1 cellular context compared by ENCODE assay signal in the genomic region with DNA sequence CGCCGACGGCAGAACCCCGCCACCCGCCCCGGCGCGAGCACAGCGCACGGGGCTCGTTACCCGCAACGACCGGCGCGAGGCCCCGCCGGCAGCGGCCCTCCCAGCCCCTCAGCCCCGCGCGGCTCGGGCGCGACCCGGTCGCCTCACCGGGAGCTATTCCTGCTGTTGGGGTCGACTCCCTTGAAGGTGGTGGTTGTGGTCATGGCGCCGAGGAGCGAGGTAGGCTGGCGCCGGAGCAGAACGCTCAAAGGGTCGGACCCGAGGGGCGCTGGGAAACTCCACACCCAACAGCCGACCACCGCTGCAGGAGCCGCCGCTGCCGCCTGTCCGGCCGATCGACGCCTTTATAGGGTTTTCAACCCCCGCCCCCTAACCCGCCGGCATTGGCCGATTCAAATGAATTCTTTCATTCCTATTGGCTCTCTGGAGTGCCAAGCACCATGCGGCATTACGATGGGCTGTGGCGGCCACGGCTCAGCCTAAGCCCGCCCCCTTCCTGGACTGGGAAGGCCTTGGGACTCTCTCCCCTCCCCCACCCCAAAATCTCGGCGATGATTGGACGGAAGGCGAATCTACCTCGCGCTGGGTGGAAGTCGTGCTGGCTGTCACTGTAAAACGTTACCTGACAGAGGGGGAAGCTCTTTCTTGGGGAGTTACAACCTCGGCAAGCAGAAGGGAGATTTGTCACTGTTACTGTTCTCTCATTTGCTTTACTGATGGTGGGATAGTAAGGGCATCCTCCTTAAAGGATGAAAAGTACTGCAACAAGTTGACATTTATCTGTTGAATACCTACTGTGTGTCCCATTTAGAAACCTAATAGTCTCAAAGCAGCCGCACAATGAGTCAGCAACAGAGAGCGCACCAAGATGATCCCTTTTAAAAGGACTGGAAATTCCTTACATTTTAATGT.
TF ChIP-seq lines count a peak whose summit lies in the region.

A gene with protein sequence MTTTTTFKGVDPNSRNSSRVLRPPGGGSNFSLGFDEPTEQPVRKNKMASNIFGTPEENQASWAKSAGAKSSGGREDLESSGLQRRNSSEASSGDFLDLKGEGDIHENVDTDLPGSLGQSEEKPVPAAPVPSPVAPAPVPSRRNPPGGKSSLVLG (minus strand): TSS at position 318 of the 912 bp plus-strand sequence. CDS start 115 bp downstream, at position 203.

TF ChIP-seq in GM12878, 131 proteins besides CTCF, POLR2A, EP300 and RAD21 (continued from another document and continues in another):
- TF ChIP-seq, protein P1, sequence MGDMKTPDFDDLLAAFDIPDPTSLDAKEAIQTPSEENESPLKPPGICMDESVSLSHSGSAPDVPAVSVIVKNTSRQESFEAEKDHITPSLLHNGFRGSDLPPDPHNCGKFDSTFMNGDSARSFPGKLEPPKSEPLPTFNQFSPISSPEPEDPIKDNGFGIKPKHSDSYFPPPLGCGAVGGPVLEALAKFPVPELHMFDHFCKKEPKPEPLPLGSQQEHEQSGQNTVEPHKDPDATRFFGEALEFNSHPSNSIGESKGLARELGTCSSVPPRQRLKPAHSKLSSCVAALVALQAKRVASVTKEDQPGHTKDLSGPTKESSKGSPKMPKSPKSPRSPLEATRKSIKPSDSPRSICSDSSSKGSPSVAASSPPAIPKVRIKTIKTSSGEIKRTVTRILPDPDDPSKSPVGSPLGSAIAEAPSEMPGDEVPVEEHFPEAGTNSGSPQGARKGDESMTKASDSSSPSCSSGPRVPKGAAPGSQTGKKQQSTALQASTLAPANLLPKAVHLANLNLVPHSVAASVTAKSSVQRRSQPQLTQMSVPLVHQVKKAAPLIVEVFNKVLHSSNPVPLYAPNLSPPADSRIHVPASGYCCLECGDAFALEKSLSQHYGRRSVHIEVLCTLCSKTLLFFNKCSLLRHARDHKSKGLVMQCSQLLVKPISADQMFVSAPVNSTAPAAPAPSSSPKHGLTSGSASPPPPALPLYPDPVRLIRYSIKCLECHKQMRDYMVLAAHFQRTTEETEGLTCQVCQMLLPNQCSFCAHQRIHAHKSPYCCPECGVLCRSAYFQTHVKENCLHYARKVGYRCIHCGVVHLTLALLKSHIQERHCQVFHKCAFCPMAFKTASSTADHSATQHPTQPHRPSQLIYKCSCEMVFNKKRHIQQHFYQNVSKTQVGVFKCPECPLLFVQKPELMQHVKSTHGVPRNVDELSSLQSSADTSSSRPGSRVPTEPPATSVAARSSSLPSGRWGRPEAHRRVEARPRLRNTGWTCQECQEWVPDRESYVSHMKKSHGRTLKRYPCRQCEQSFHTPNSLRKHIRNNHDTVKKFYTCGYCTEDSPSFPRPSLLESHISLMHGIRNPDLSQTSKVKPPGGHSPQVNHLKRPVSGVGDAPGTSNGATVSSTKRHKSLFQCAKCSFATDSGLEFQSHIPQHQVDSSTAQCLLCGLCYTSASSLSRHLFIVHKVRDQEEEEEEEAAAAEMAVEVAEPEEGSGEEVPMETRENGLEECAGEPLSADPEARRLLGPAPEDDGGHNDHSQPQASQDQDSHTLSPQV (IDR thresholded peaks at IDR 0.05) = no peak
- peak; percentile 97 for TF ChIP-seq LARP7 (IDR thresholded peaks at IDR 0.05)
- TF ChIP-seq, protein P2, sequence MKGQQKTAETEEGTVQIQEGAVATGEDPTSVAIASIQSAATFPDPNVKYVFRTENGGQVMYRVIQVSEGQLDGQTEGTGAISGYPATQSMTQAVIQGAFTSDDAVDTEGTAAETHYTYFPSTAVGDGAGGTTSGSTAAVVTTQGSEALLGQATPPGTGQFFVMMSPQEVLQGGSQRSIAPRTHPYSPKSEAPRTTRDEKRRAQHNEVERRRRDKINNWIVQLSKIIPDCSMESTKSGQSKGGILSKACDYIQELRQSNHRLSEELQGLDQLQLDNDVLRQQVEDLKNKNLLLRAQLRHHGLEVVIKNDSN (IDR thresholded peaks at IDR 0.05; ENCODE audit: borderline replicate concordance, extremely low read length, insufficient read depth, low read depth, low read length) = no peak
- TF ChIP-seq BACH1 (IDR thresholded peaks at IDR 0.05; ENCODE audit: borderline replicate concordance) = peak; percentile 93
- TF ChIP-seq ZNF217 (IDR thresholded peaks at IDR 0.05) = no peak
- peak; percentile 83; the same call in 1 of the 2 replicates for TF ChIP-seq ZNF207 (IDR thresholded peaks at IDR 0.05; ENCODE audit: borderline replicate concordance)
- peak; percentile 59; the same call in 1 of the 2 replicates for TF ChIP-seq PAX5 (IDR thresholded peaks at IDR 0.05; ENCODE audit: borderline replicate concordance, low read depth, low read length)
- TF ChIP-seq ASH2L (IDR thresholded peaks at IDR 0.05; ENCODE audit: borderline replicate concordance, low read depth) = peak; percentile 6; the same call in 1 of the 2 replicates
- TF ChIP-seq WRNIP1 (IDR thresholded peaks at IDR 0.05; ENCODE audit: borderline replicate concordance, low read depth, low read length) = 0 out of 2 replicates have a peak, but pooled peaks have one; percentile 19
- TF ChIP-seq, protein P3, sequence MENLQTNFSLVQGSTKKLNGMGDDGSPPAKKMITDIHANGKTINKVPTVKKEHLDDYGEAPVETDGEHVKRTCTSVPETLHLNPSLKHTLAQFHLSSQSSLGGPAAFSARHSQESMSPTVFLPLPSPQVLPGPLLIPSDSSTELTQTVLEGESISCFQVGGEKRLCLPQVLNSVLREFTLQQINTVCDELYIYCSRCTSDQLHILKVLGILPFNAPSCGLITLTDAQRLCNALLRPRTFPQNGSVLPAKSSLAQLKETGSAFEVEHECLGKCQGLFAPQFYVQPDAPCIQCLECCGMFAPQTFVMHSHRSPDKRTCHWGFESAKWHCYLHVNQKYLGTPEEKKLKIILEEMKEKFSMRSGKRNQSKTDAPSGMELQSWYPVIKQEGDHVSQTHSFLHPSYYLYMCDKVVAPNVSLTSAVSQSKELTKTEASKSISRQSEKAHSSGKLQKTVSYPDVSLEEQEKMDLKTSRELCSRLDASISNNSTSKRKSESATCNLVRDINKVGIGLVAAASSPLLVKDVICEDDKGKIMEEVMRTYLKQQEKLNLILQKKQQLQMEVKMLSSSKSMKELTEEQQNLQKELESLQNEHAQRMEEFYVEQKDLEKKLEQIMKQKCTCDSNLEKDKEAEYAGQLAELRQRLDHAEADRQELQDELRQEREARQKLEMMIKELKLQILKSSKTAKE (IDR thresholded peaks at IDR 0.05; ENCODE audit: low read depth, poor library complexity, severe bottlenecking) = peak; percentile 75
- peak; percentile 90 for TF ChIP-seq SIN3A (IDR thresholded peaks at IDR 0.05; ENCODE audit: low read depth, low read length)
- TF ChIP-seq CREM (IDR thresholded peaks at IDR 0.05; ENCODE audit: low read depth) = peak; percentile 32; the same call in 1 of the 2 replicates
- no peak; the same call in 1 of the 2 replicates for TF ChIP-seq SMC3 (IDR thresholded peaks at IDR 0.05; ENCODE audit: borderline replicate concordance, low read length)
- no peak for TF ChIP-seq TARDBP (IDR thresholded peaks at IDR 0.05; ENCODE audit: borderline replicate concordance)
- TF ChIP-seq, protein P4, sequence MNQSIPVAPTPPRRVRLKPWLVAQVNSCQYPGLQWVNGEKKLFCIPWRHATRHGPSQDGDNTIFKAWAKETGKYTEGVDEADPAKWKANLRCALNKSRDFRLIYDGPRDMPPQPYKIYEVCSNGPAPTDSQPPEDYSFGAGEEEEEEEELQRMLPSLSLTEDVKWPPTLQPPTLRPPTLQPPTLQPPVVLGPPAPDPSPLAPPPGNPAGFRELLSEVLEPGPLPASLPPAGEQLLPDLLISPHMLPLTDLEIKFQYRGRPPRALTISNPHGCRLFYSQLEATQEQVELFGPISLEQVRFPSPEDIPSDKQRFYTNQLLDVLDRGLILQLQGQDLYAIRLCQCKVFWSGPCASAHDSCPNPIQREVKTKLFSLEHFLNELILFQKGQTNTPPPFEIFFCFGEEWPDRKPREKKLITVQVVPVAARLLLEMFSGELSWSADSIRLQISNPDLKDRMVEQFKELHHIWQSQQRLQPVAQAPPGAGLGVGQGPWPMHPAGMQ (IDR thresholded peaks at IDR 0.05; ENCODE audit: borderline replicate concordance) = no peak
- TF ChIP-seq, protein P5, sequence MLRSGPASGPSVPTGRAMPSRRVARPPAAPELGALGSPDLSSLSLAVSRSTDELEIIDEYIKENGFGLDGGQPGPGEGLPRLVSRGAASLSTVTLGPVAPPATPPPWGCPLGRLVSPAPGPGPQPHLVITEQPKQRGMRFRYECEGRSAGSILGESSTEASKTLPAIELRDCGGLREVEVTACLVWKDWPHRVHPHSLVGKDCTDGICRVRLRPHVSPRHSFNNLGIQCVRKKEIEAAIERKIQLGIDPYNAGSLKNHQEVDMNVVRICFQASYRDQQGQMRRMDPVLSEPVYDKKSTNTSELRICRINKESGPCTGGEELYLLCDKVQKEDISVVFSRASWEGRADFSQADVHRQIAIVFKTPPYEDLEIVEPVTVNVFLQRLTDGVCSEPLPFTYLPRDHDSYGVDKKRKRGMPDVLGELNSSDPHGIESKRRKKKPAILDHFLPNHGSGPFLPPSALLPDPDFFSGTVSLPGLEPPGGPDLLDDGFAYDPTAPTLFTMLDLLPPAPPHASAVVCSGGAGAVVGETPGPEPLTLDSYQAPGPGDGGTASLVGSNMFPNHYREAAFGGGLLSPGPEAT (IDR thresholded peaks at IDR 0.05; ENCODE audit: low read depth) = no peak
- TF ChIP-seq, protein P6, sequence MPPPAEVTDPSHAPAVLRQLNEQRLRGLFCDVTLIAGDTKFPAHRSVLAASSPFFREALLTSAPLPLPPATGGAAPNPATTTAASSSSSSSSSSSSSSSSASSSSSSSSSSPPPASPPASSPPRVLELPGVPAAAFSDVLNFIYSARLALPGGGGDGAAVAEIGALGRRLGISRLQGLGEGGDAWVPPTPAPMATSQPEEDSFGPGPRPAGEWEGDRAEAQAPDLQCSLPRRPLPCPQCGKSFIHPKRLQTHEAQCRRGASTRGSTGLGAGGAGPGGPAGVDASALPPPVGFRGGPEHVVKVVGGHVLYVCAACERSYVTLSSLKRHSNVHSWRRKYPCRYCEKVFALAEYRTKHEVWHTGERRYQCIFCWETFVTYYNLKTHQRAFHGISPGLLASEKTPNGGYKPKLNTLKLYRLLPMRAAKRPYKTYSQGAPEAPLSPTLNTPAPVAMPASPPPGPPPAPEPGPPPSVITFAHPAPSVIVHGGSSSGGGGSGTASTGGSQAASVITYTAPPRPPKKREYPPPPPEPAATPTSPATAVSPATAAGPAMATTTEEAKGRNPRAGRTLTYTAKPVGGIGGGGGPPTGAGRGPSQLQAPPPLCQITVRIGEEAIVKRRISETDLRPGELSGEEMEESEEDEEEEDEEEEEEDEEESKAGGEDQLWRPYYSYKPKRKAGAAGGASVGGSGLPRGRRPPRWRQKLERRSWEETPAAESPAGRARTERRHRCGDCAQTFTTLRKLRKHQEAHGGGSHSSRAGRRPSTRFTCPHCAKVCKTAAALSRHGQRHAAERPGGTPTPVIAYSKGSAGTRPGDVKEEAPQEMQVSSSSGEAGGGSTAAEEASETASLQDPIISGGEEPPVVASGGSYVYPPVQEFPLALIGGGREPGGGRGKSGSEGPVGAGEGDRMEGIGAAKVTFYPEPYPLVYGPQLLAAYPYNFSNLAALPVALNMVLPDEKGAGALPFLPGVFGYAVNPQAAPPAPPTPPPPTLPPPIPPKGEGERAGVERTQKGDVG (CRISPR knock-in tag; IDR thresholded peaks at IDR 0.05) = no peak
- TF ChIP-seq ZNF384 (IDR thresholded peaks at IDR 0.05; ENCODE audit: borderline replicate concordance, low read depth, low read length) = no peak
- no peak for TF ChIP-seq RBBP5 (conservative IDR thresholded peaks at IDR 0.05)
- TF ChIP-seq, protein P7, sequence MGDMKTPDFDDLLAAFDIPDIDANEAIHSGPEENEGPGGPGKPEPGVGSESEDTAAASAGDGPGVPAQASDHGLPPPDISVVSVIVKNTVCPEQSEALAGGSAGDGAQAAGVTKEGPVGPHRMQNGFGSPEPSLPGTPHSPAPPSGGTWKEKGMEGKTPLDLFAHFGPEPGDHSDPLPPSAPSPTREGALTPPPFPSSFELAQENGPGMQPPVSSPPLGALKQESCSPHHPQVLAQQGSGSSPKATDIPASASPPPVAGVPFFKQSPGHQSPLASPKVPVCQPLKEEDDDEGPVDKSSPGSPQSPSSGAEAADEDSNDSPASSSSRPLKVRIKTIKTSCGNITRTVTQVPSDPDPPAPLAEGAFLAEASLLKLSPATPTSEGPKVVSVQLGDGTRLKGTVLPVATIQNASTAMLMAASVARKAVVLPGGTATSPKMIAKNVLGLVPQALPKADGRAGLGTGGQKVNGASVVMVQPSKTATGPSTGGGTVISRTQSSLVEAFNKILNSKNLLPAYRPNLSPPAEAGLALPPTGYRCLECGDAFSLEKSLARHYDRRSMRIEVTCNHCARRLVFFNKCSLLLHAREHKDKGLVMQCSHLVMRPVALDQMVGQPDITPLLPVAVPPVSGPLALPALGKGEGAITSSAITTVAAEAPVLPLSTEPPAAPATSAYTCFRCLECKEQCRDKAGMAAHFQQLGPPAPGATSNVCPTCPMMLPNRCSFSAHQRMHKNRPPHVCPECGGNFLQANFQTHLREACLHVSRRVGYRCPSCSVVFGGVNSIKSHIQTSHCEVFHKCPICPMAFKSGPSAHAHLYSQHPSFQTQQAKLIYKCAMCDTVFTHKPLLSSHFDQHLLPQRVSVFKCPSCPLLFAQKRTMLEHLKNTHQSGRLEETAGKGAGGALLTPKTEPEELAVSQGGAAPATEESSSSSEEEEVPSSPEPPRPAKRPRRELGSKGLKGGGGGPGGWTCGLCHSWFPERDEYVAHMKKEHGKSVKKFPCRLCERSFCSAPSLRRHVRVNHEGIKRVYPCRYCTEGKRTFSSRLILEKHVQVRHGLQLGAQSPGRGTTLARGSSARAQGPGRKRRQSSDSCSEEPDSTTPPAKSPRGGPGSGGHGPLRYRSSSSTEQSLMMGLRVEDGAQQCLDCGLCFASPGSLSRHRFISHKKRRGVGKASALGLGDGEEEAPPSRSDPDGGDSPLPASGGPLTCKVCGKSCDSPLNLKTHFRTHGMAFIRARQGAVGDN (IDR thresholded peaks at IDR 0.05) = peak; percentile 84
- peak; percentile 97 for TF ChIP-seq DPF2 (IDR thresholded peaks at IDR 0.05)
- peak; percentile 28; the same call in 1 of the 2 replicates for TF ChIP-seq HCFC1 (IDR thresholded peaks at IDR 0.05; ENCODE audit: low read length)
- TF ChIP-seq, protein P8, sequence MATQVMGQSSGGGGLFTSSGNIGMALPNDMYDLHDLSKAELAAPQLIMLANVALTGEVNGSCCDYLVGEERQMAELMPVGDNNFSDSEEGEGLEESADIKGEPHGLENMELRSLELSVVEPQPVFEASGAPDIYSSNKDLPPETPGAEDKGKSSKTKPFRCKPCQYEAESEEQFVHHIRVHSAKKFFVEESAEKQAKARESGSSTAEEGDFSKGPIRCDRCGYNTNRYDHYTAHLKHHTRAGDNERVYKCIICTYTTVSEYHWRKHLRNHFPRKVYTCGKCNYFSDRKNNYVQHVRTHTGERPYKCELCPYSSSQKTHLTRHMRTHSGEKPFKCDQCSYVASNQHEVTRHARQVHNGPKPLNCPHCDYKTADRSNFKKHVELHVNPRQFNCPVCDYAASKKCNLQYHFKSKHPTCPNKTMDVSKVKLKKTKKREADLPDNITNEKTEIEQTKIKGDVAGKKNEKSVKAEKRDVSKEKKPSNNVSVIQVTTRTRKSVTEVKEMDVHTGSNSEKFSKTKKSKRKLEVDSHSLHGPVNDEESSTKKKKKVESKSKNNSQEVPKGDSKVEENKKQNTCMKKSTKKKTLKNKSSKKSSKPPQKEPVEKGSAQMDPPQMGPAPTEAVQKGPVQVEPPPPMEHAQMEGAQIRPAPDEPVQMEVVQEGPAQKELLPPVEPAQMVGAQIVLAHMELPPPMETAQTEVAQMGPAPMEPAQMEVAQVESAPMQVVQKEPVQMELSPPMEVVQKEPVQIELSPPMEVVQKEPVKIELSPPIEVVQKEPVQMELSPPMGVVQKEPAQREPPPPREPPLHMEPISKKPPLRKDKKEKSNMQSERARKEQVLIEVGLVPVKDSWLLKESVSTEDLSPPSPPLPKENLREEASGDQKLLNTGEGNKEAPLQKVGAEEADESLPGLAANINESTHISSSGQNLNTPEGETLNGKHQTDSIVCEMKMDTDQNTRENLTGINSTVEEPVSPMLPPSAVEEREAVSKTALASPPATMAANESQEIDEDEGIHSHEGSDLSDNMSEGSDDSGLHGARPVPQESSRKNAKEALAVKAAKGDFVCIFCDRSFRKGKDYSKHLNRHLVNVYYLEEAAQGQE (IDR thresholded peaks at IDR 0.05; ENCODE audit: low read depth, low read length) = no peak
- TF ChIP-seq MEF2B (IDR thresholded peaks at IDR 0.05; ENCODE audit: partially characterized antibody, poor library complexity, severe bottlenecking) = no peak
